23 cellular contexts compared by ENCODE assay signal in genomic region chr20:51848346-51848745, GRCh38. TPM values are rescaled to one million over a fixed set of nuclear protein-coding genes. Genes with fewer than 3 reads are reported as not detected.
DNase-seq lines count a peak whose midpoint lies in the region; ATAC-seq, FAIRE-seq and TF ChIP-seq lines count a peak whose summit lies in the region.
"Had no signal": no experiment of that assay in that cellular context is flagged by ENCODE, and none has a peak within 500 bp of the region (broad histone marks: within the 10 kb centered on the region; RNA-seq: fewer than 3 reads in every experiment).

No MANE protein-coding gene starts in this region.

- no peak overlapping the region for H4K8ac ChIP-seq in mesendoderm (ENCODE audit: low read depth, low read length)

- H3F3A ChIP-seq in neural progenitor cell (ENCODE audit: low read depth) = peaks cover 40% of the 10 kb centered on the region

- H2BK120ac ChIP-seq in mesendoderm (ENCODE audit: low read depth, low read length) = no peak overlapping the region

- H3K4me3 Mint-ChIP-seq in neural progenitor cell = no peak overlapping the region
- H3K4me3 Mint-ChIP-seq: B cell; CD4-positive, CD25-positive, alpha-beta regulatory T cell; CD8-positive, alpha-beta T cell; HFFc6 had no signal

- peaks cover 5% of the 10 kb centered on the region for H3K9me3 Mint-ChIP-seq in neural progenitor cell
- H3K9me3 Mint-ChIP-seq: CD8-positive, alpha-beta T cell; HFFc6 had no signal

- H3K56ac ChIP-seq in mesendoderm (ENCODE audit: low read length) = peak overlapping the region; percentile 65

- no peak overlapping the region for H3K4me2 ChIP-seq in mesendoderm (ENCODE audit: low read length)
- peak overlapping the region; percentile 78 for H3K4me2 ChIP-seq in neural progenitor cell
- H3K4me2 ChIP-seq: BLaER1 had no signal

- H3K4me1 ChIP-seq in ectodermal cell (ENCODE audit: control insufficient read depth, insufficient read depth, low read length) = peaks cover 10% of the 10 kb centered on the region
- no peaks in the 10 kb centered on the region for H3K4me1 ChIP-seq in mesendoderm (ENCODE audit: control insufficient read depth, low read depth, low read length)
- peaks cover 19% of the 10 kb centered on the region for H3K4me1 ChIP-seq in neural progenitor cell

- no peak for ATAC-seq in GM19395 (IDR thresholded peaks at IDR 0.05; ENCODE audit: unreplicated experiment)
- ATAC-seq: CD8-positive, alpha-beta T cell; GM12878 had no signal

- TF ChIP-seq POLR2A in GM12892 (IDR thresholded peaks at IDR 0.05; ENCODE audit: low read depth, low read length) = no peak

- H3K27ac ChIP-seq in ectodermal cell (ENCODE audit: insufficient read depth, low read depth, low read length, poor library complexity, severe bottlenecking) (peak overlapping the region; percentile 20), mesendoderm (ENCODE audit: low read depth, low read length) (no peak overlapping the region), neural progenitor cell (peak overlapping the region; percentile 98)
- H3K27ac ChIP-seq: BLaER1, C4-2B had no signal

- peak overlapping the region; percentile 81 for H3K4ac ChIP-seq in mesendoderm (ENCODE audit: low read depth, low read length)

- 51 to 52% methylated on average over 2 of the region's 2 CpGs for WGBS in ectodermal cell, 2 experiments
- WGBS in mesendoderm (ENCODE audit: extremely low coverage, insufficient coverage, low lambda C conversion rate) = no CpG with 5 or more reads among the region's 2 CpGs

- H2BK15ac ChIP-seq in mesendoderm (replicated peaks; ENCODE audit: low read depth) = no peak overlapping the region

- H3K18ac ChIP-seq in mesendoderm (ENCODE audit: low read length) = no peak overlapping the region

- no peaks in the 10 kb centered on the region for H3K27me3 Mint-ChIP-seq in neural progenitor cell (ENCODE audit: insufficient read depth, low read depth)
- H3K27me3 Mint-ChIP-seq: B cell had no signal

- H3K36me3 Mint-ChIP-seq in neural progenitor cell = no peaks in the 10 kb centered on the region
- H3K36me3 Mint-ChIP-seq: CD4-positive, CD25-positive, alpha-beta regulatory T cell; CD8-positive, alpha-beta T cell had no signal

- H3K4me1 Mint-ChIP-seq in neural progenitor cell = peaks cover 15% of the 10 kb centered on the region
- H3K4me1 Mint-ChIP-seq: B cell; CD4-positive, CD25-positive, alpha-beta regulatory T cell had no signal

- TF ChIP-seq CTCF in neural progenitor cell (IDR thresholded peaks at IDR 0.05) = no peak

- DNase-seq in mesendoderm (peak; percentile 80), neural progenitor cell (ENCODE audit: low spot score) (peak; percentile 74), GM12892 (ENCODE audit: insufficient read length) (no peak), GDM1 (lab: John Stamatoyannopoulos, UW) (no peak)
- DNase-seq in stimulated activated naive CD4-positive, alpha-beta T cell (lab: John Stamatoyannopoulos, UW) = no peak
- DNase-seq: Caco-2; CD4-positive, CD25-positive, alpha-beta regulatory T cell; CD8-positive, alpha-beta T cell; DMS153; DND-41; GOT3; HFFc6 had no signal

- H3K36me3 ChIP-seq in ectodermal cell (ENCODE audit: control insufficient read depth, insufficient read depth, low read length) (no peaks in the 10 kb centered on the region), mesendoderm (ENCODE audit: control insufficient read depth, insufficient read depth, low read length) (no peaks in the 10 kb centered on the region), neural progenitor cell (no peaks in the 10 kb centered on the region)
- H3K36me3 ChIP-seq: BLaER1, HAP-1 had no signal

- H3K23ac ChIP-seq in mesendoderm (ENCODE audit: low read length) = no peak overlapping the region

- no peaks in the 10 kb centered on the region for H4K20me1 ChIP-seq in neural progenitor cell (ENCODE audit: low read depth)
- H4K20me1 ChIP-seq: BLaER1 had no signal

- no peak overlapping the region for H3K9ac ChIP-seq in mesendoderm (ENCODE audit: low read length)
- H3K9ac ChIP-seq in neural progenitor cell = no peak overlapping the region
- H3K9ac ChIP-seq: BLaER1 had no signal

- no peak overlapping the region for H4K5ac ChIP-seq in mesendoderm (ENCODE audit: low read length)

- no peak for FAIRE-seq in GM12892 (lab: Jason Lieb, UNC)
- FAIRE-seq: G401.6, GM12878, GM18507, H54 had no signal

- no peak overlapping the region for H3K4me3 ChIP-seq in ectodermal cell (ENCODE audit: insufficient read depth, low read depth, low read length)
- H3K4me3 ChIP-seq in mesendoderm (ENCODE audit: low read length) = no peak overlapping the region
- H3K4me3 ChIP-seq in neural progenitor cell = peak overlapping the region; percentile 31
- H3K4me3 ChIP-seq: BLaER1, GM12878, HAP-1 had no signal

- no peak overlapping the region for H2BK5ac ChIP-seq in mesendoderm (ENCODE audit: low read length)

- no peak overlapping the region for H2AK5ac ChIP-seq in mesendoderm (ENCODE audit: low read length)

- H3K27me3 ChIP-seq in ectodermal cell (ENCODE audit: control insufficient read depth, insufficient read depth, low read length, poor library complexity, severe bottlenecking) (no peaks in the 10 kb centered on the region), mesendoderm (ENCODE audit: insufficient read depth, low read length, poor library complexity) (no peaks in the 10 kb centered on the region), neural progenitor cell (no peaks in the 10 kb centered on the region)
- H3K27me3 ChIP-seq: BLaER1 had no signal

- no peaks in the 10 kb centered on the region for H3K79me1 ChIP-seq in mesendoderm (ENCODE audit: low read length)

- no peak overlapping the region for H3K27ac Mint-ChIP-seq in neural progenitor cell
- H3K27ac Mint-ChIP-seq: B cell; CD4-positive, CD25-positive, alpha-beta regulatory T cell; CD8-positive, alpha-beta T cell; HFFc6 had no signal

- H3K79me2 ChIP-seq in mesendoderm (ENCODE audit: control insufficient read depth, insufficient read depth, low read length) (no peaks in the 10 kb centered on the region), neural progenitor cell (ENCODE audit: low read depth) (no peaks in the 10 kb centered on the region)

- H3K9me3 ChIP-seq in ectodermal cell (ENCODE audit: control insufficient read depth, low read length) (no peaks in the 10 kb centered on the region), neural progenitor cell (ENCODE audit: low read depth) (no peaks in the 10 kb centered on the region)
- H3K9me3 ChIP-seq: BLaER1, Caco-2, HAP-1 had no signal

- no peak overlapping the region for H2AFZ ChIP-seq in neural progenitor cell (replicated peaks)

RNA-seq across cellular contexts. Expression of gene SALL4, which starts 46.0 kb away (rescaled TPM):
- 187 TPM for polyA plus RNA-seq in ectodermal cell (2013, experiment 1 of 4)
- polyA plus RNA-seq in ectodermal cell (2013, experiment 2 of 4) = 226 TPM
- 140 TPM for polyA plus RNA-seq in ectodermal cell (2013, experiment 3 of 4)
- 140 TPM for polyA plus RNA-seq in ectodermal cell (2013, experiment 4 of 4)
- polyA plus RNA-seq in mesendoderm (2013, experiment 1 of 2) = 92.3 TPM
- polyA plus RNA-seq in mesendoderm (2013, experiment 2 of 2) = 94.0 TPM
- total RNA-seq in neural progenitor cell (ENCODE audit: low replicate concordance) = 219 and 274 TPM in 2 replicates
- not detected for polyA plus RNA-seq in GM12892 (2012; ENCODE audit: missing spikeins)
- total RNA-seq: A172; B cell; CD4-positive, CD25-positive, alpha-beta regulatory T cell had no signal
- polyA plus RNA-seq: CD4-positive, CD25-positive, alpha-beta regulatory T cell had no signal

Comparison
In these comparisons a context has a peak if more than half of its experiments do, and no peak if none do; other contexts are left out.
1. DNase-seq: peak in mesendoderm (single experiment) and neural progenitor cell (single experiment); none in GM12892 (single experiment), GDM1 (single experiment) and stimulated activated naive CD4-positive, alpha-beta T cell (0 of 6).